ENCODE assay signal across 10 cellular contexts in genomic region chr10:48363617-48364355, GRCh38. TPM values are rescaled to one million over a fixed set of nuclear protein-coding genes. Genes with fewer than 3 reads are reported as not detected.
DNase-seq lines count a peak whose midpoint lies in the region; ATAC-seq, FAIRE-seq and TF ChIP-seq lines count a peak whose summit lies in the region.
"Had no signal": no experiment of that assay in that cellular context is flagged by ENCODE, and none has a peak within 500 bp of the region (broad histone marks: within the 10 kb centered on the region; RNA-seq: fewer than 3 reads in every experiment).

No MANE protein-coding gene starts in this region.

- H2AFZ ChIP-seq in PC-3 (ENCODE audit: low read length) (no peak overlapping the region), keratinocyte (ENCODE audit: control insufficient read depth, low read length) (no peak overlapping the region)

- peak; percentile 88 for FAIRE-seq in keratinocyte (lab: Jason Lieb, UNC)

- H3K4me1 ChIP-seq in HUES48 (ENCODE audit: control insufficient read depth, insufficient read depth, low read length) (peaks cover 14% of the 10 kb centered on the region), PC-3 (ENCODE audit: insufficient read depth, low read length) (peaks cover 27% of the 10 kb centered on the region), breast epithelium (peaks cover 0 to 8% of the 10 kb centered on the region in 2 donors), keratinocyte (ENCODE audit: control insufficient read depth, extremely low read depth, insufficient read depth, low read length) (peaks cover 17% of the 10 kb centered on the region)

- H3K9me3 ChIP-seq in HUES48 (ENCODE audit: control insufficient read depth, insufficient read depth, low read length) (no peaks in the 10 kb centered on the region), PC-3 (ENCODE audit: low read length) (no peaks in the 10 kb centered on the region), breast epithelium (no peaks in the 10 kb centered on the region), keratinocyte (ENCODE audit: control insufficient read depth, low read depth, low read length) (no peaks in the 10 kb centered on the region)
- H3K9me3 ChIP-seq: BLaER1 had no signal

- H3K36me3 ChIP-seq in HUES48 (ENCODE audit: control insufficient read depth, insufficient read depth, low read length) (no peaks in the 10 kb centered on the region), PC-3 (ENCODE audit: low read depth, low read length) (no peaks in the 10 kb centered on the region), breast epithelium (no peaks in the 10 kb centered on the region), keratinocyte (ENCODE audit: control insufficient read depth in 2 of 2, extremely low read depth in 1 of 2, insufficient read depth in 2 of 2, low read length in 2 of 2) (no peaks in the 10 kb centered on the region)
- H3K36me3 ChIP-seq: BLaER1 had no signal

- no peak overlapping the region for H3K4me3 ChIP-seq in HUES48 (ENCODE audit: low read depth, low read length)
- no peak overlapping the region for H3K4me3 ChIP-seq in PC-3 (ENCODE audit: low read length)
- no peak overlapping the region for H3K4me3 ChIP-seq in breast epithelium
- no peak overlapping the region for H3K4me3 ChIP-seq in keratinocyte (ENCODE audit: control insufficient read depth in 2 of 3, extremely low read depth in 1 of 3, insufficient read depth in 2 of 3, low read depth in 1 of 3, low read length in 3 of 3)
- H3K4me3 ChIP-seq: BLaER1 had no signal

- no peaks in the 10 kb centered on the region for H3K27me3 Mint-ChIP-seq in stimulated activated naive B cell treated with anti-CD40 and anti-IgM and Interleukin-4, amounts not matched to agents 10 μg/mL and 1 μg/mL and 100 μg/mL, for 72 hours
- H3K27me3 Mint-ChIP-seq: activated naive CD4-positive, alpha-beta T cell treated with anti-CD3 and anti-CD28 coated beads, Interleukin-2, amount 50 U/mL, for 24 hours had no signal

- H3K9ac ChIP-seq in HUES48 (ENCODE audit: low read depth, low read length) (no peak overlapping the region), PC-3 (ENCODE audit: low read length) (peak overlapping the region; percentile 8; the same call in 1 of the 2 replicates), keratinocyte (ENCODE audit: control insufficient read depth, extremely low read depth, insufficient read depth, low read length) (no peak overlapping the region)
- H3K9ac ChIP-seq: BLaER1 had no signal

- no peaks in the 10 kb centered on the region for H3K9me3 Mint-ChIP-seq in stimulated activated naive B cell treated with anti-CD40 and anti-IgM and Interleukin-4, amounts not matched to agents 10 μg/mL and 1 μg/mL and 100 μg/mL, for 72 hours
- H3K9me3 Mint-ChIP-seq: activated naive CD4-positive, alpha-beta T cell treated with anti-CD3 and anti-CD28 coated beads, Interleukin-2, amount 50 U/mL, for 24 hours had no signal

- no peak overlapping the region for H3K27ac Mint-ChIP-seq in stimulated activated naive B cell treated with anti-CD40 and anti-IgM and Interleukin-4, amounts not matched to agents 10 μg/mL and 1 μg/mL and 100 μg/mL, for 72 hours
- H3K27ac Mint-ChIP-seq: activated naive CD4-positive, alpha-beta T cell treated with anti-CD3 and anti-CD28 coated beads, Interleukin-2, amount 50 U/mL, for 24 hours had no signal

- no peaks in the 10 kb centered on the region for H3K36me3 Mint-ChIP-seq in stimulated activated naive B cell treated with anti-CD40 and anti-IgM and Interleukin-4, amounts not matched to agents 10 μg/mL and 1 μg/mL and 100 μg/mL, for 72 hours

- no peaks in the 10 kb centered on the region for H3K9me1 ChIP-seq in keratinocyte (ENCODE audit: control insufficient read depth, extremely low read depth, insufficient read depth, low read length)

- no peaks in the 10 kb centered on the region for H3K79me2 ChIP-seq in PC-3 (ENCODE audit: low read length)
- H3K79me2 ChIP-seq in keratinocyte (ENCODE audit: control insufficient read depth, insufficient read depth, low read length), result peaks cover 3% of the 10 kb centered on the region

- ATAC-seq in PC-3 (peak; percentile 71), omental fat pad (ENCODE audit: low FRiP score) (no peak)
- ATAC-seq in stimulated activated naive B cell treated with anti-CD40 and anti-IgM and Interleukin-4, amounts not matched to agents 10 μg/mL and 1 μg/mL and 100 μg/mL, for 72 hours (replicated peaks), result peak; percentile 61 to 67

- POLR2A ChIA-PET in PC-3 (lab: Charles Lee; ENCODE audit: unreplicated experiment), result interaction anchor here (0.6 kb wide), 1 partner anchor 292 kb away, joined by 4 read pairs; no protein-coding TSS in a partner anchor

- H3K4me2 ChIP-seq in PC-3 (ENCODE audit: low read length) (peak overlapping the region; percentile 49), keratinocyte (ENCODE audit: control insufficient read depth, extremely low read depth, insufficient read depth, low read depth, low read length) (no peak overlapping the region)
- H3K4me2 ChIP-seq: BLaER1 had no signal

- H3K27ac ChIP-seq in HUES48 (ENCODE audit: low read depth, low read length) (peak overlapping the region; percentile 16), PC-3 (ENCODE audit: low read length) (0 out of 2 replicates have a peak overlapping the region, but pooled peaks have one; percentile 9), breast epithelium (no peak overlapping the region), keratinocyte (ENCODE audit: control insufficient read depth, insufficient read depth, low read length) (peak overlapping the region; percentile 8)
- H3K27ac ChIP-seq: BLaER1 had no signal

- no peaks in the 10 kb centered on the region for H3K27me3 ChIP-seq in HUES48 (ENCODE audit: control insufficient read depth, insufficient read depth, low read length)
- peaks cover 28% of the 10 kb centered on the region for H3K27me3 ChIP-seq in PC-3 (ENCODE audit: low read length)
- no peaks in the 10 kb centered on the region for H3K27me3 ChIP-seq in breast epithelium
- H3K27me3 ChIP-seq in keratinocyte (ENCODE audit: control insufficient read depth, extremely low read depth, insufficient read depth, low read length), result no peaks in the 10 kb centered on the region
- H3K27me3 ChIP-seq: BLaER1 had no signal

- H3F3A ChIP-seq in PC-3 (ENCODE audit: low read length, unreplicated experiment), result no peaks in the 10 kb centered on the region

- DNase-seq in DMS 273 (lab: John Stamatoyannopoulos, UW; ENCODE audit: unreplicated experiment) (peak; percentile 72), DMS 273 treated with DMSO at 0.1 percent for 48 hours (lab: John Stamatoyannopoulos, UW) (no peak), PC-3 (peak; percentile 86), breast epithelium (ENCODE audit: low spot score in 2 of 2) (peak in 1 of 2 donors; percentile 21), keratinocyte (ENCODE audit: low read depth, low spot score) (peak; percentile 21), omental fat pad (ENCODE audit: low spot score) (no peak)
- DNase-seq in stimulated activated naive B cell treated with anti-CD40 and anti-IgM and Interleukin-4, amounts not matched to agents 10 μg/mL and 1 μg/mL and 100 μg/mL, for 72 hours, result peak; percentile 4

- H4K20me1 ChIP-seq in PC-3 (ENCODE audit: low read length), result 0 out of 2 replicates have a peak, but pooled peaks cover 4% of the 10 kb centered on the region
- no peaks in the 10 kb centered on the region for H4K20me1 ChIP-seq in keratinocyte (ENCODE audit: control insufficient read depth, extremely low read depth, insufficient read depth, low read length)

- dilution Hi-C loops in keratinocyte (cut with MboI; ENCODE audit: extremely low pct_ligation_motif_present, low sequenced_read_pairs), result no loop called here

- H3K4me1 Mint-ChIP-seq in stimulated activated naive B cell treated with anti-CD40 and anti-IgM and Interleukin-4, amounts not matched to agents 10 μg/mL and 1 μg/mL and 100 μg/mL, for 72 hours, result peaks cover 4 to 16% of the 10 kb centered on the region in 2 donors

- TF ChIP-seq CTCF in PC-3 (conservative IDR thresholded peaks at IDR 0.05; ENCODE audit: low read depth, low read length) (peak; percentile 93), breast epithelium (IDR thresholded peaks at IDR 0.05) (peak in 2 of 3 donors; percentile 56 to 63), keratinocyte (optimal IDR thresholded peaks at IDR 0.05 in 1 of 3, IDR thresholded peaks at IDR 0.05 in 1 of 3, conservative IDR thresholded peaks at IDR 0.05 in 1 of 3; ENCODE audit: extremely low read depth in 1 of 3, insufficient read depth in 2 of 3, low read length in 3 of 3) (peak in 2 of 3 experiments; percentile 64 to 65), omental fat pad (IDR thresholded peaks at IDR 0.05) (no peak)

- no peaks in the 10 kb centered on the region for H3K9me2 ChIP-seq in PC-3 (replicated peaks; ENCODE audit: low read length)

- TF ChIP-seq POLR2A in breast epithelium (IDR thresholded peaks at IDR 0.05), result no peak

- intact Hi-C loops in PC-3 (cut with micrococcal nuclease) (loop anchor here (1.0 to 10.0 kb wide), 9 partner anchors 19 to 961 kb away; no protein-coding TSS in a partner anchor), breast epithelium (cut with DNase I; ENCODE audit: low total_unique reads) (no loop called here)

- CTCF ChIA-PET in PC-3 (lab: Charles Lee), result interaction anchor here (0.5 to 1.5 kb wide), 7 partner anchors 33 to 371 kb away, joined by 3 to 23 read pairs (median 5); no protein-coding TSS in a partner anchor

- BruUV-seq in PC-3 (replicated peaks; lab: Mats Ljungman, UMichigan), result no TSS peak

- no peak overlapping the region for H3K4me3 Mint-ChIP-seq in stimulated activated naive B cell treated with anti-CD40 and anti-IgM and Interleukin-4, amounts not matched to agents 10 μg/mL and 1 μg/mL and 100 μg/mL, for 72 hours
- H3K4me3 Mint-ChIP-seq: activated naive CD4-positive, alpha-beta T cell treated with anti-CD3 and anti-CD28 coated beads, Interleukin-2, amount 50 U/mL, for 24 hours had no signal

RNA-seq across cellular contexts. Expression of gene MAPK8, which starts 57.3 kb away (rescaled TPM):
- total RNA-seq in PC-3 (2014; rRNA removed), result 21.5 and 26.6 TPM in 2 replicates
- total RNA-seq in breast epithelium, result 100 to 1,000 TPM in 1 of 3 donors, 10 to 100 TPM in 2; 52.5 to 108 (median 74.1) TPM
- 25.4 to 39.8 TPM (median 26.2 TPM) in 3 replicates for polyA plus RNA-seq in keratinocyte
- 29.6 TPM for polyA plus RNA-seq in keratinocyte (2011; ENCODE audit: low read depth)
- polyA plus RNA-seq in keratinocyte (2011; cell fraction: cytosol; rRNA removed), result 20.8 and 42.1 TPM in 2 replicates
- polyA plus RNA-seq in keratinocyte (2011; cell fraction: nucleus; rRNA removed), result 32.6 and 38.8 TPM in 2 replicates
- polyA plus RNA-seq in keratinocyte (2012; ENCODE audit: low replicate concordance), result 18.2 and 21.2 TPM in 2 replicates
- 7.4 to 33.1 TPM (median 14.4 TPM) in 3 replicates for polyA minus RNA-seq in keratinocyte
- 31.1 TPM for polyA minus RNA-seq in keratinocyte (2011; cell fraction: cytosol; rRNA and poly(A)+ RNA removed)
- 17.5 and 42.9 TPM in 2 replicates for polyA minus RNA-seq in keratinocyte (2011; cell fraction: nucleus; rRNA and poly(A)+ RNA removed)
- total RNA-seq in omental fat pad, result 10 to 100 TPM; 36.1 to 51.5 (median 46.9) TPM

Comparison
In these comparisons a context has a peak if more than half of its experiments do, and no peak if none do; other contexts are left out.
1. DNase-seq: peak in DMS 273 (single experiment), PC-3 (single experiment), keratinocyte (single experiment) and stimulated activated naive B cell treated with anti-CD40 and anti-IgM and Interleukin-4, amounts not matched to agents 10 μg/mL and 1 μg/mL and 100 μg/mL, for 72 hours (single experiment); none in DMS 273 treated with DMSO at 0.1 percent for 48 hours (single experiment) and omental fat pad (single experiment).
2. H3K27ac ChIP-seq: peak in HUES48 (single experiment), PC-3 (single experiment) and keratinocyte (single experiment); none in breast epithelium (0 of 2).
3. CTCF ChIP-seq: peak in PC-3 (single experiment), breast epithelium (2 of 3) and keratinocyte (2 of 3); none in omental fat pad (0 of 3).